Comparison of ENCODE assay signal across 18 cellular contexts in genomic region chr22:33329398-33329797, GRCh38.
DNase-seq lines count a peak whose midpoint lies in the region; ATAC-seq, FAIRE-seq and TF ChIP-seq lines count a peak whose summit lies in the region.
"Had no signal": no experiment of that assay in that cellular context is flagged by ENCODE, and none has a peak within 500 bp of the region (broad histone marks: within the 10 kb centered on the region; RNA-seq: fewer than 3 reads in every experiment).

No MANE protein-coding gene starts in this region.

- no peak overlapping the region for H3K27ac Mint-ChIP-seq in activated CD4-positive, alpha-beta T cell treated with anti-CD3 and anti-CD28 coated beads, Interleukin-2, amount 10 ng/mL, durations not matched to agents 7 days and 5 days

- no peak overlapping the region for H3K4me3 Mint-ChIP-seq in activated CD4-positive, alpha-beta T cell treated with anti-CD3 and anti-CD28 coated beads, Interleukin-2, amount 10 ng/mL, durations not matched to agents 7 days and 5 days

- in situ Hi-C loops in transverse colon (cut with MboI; ENCODE audit: low pct_ligation_motif_present in 1 of 4, low pct_unique_long_range_greater_than_20kb in 1 of 4, low sequenced_read_pairs in 3 of 4), result no loop called here

- no peaks in the 10 kb centered on the region for H3K36me3 ChIP-seq in hepatocyte (replicated peaks; ENCODE audit: insufficient read depth, low read depth)
- H3K36me3 ChIP-seq in transverse colon, result no peaks in the 10 kb centered on the region

- peak overlapping the region; percentile 15 for H3K4me2 ChIP-seq in hepatocyte

- H3K9me3 ChIP-seq in hepatocyte (ENCODE audit: low read depth), result no peaks in the 10 kb centered on the region
- H3K9me3 ChIP-seq in transverse colon, result no peaks in the 10 kb centered on the region

- H2AFZ ChIP-seq in hepatocyte, result no peak overlapping the region

- TF ChIP-seq POLR2A in transverse colon (IDR thresholded peaks at IDR 0.05), result no peak

- intact Hi-C loops in transverse colon (cut with DNase I; ENCODE audit: low total_unique reads), result no loop called here

- no peaks in the 10 kb centered on the region for H3K4me1 Mint-ChIP-seq in activated CD4-positive, alpha-beta T cell treated with anti-CD3 and anti-CD28 coated beads, Interleukin-2, amount 10 ng/mL, durations not matched to agents 7 days and 5 days

- ATAC-seq in HG03159 (IDR thresholded peaks at IDR 0.05; ENCODE audit: unreplicated experiment) (no peak), HG03045 (IDR thresholded peaks at IDR 0.05; ENCODE audit: unreplicated experiment) (no peak), GM21737 (IDR thresholded peaks at IDR 0.05; ENCODE audit: unreplicated experiment) (no peak)
- ATAC-seq: PC-3 had no signal

- no peaks in the 10 kb centered on the region for H3K27me3 ChIP-seq in hepatocyte
- no peaks in the 10 kb centered on the region for H3K27me3 ChIP-seq in transverse colon
- H3K27me3 ChIP-seq: BLaER1 treated with 17β-estradiol and CSF1 and Interleukin-3, amounts not matched to agents 10 nM and 100 nM had no signal

- no peaks in the 10 kb centered on the region for H3K36me3 Mint-ChIP-seq in activated CD4-positive, alpha-beta T cell treated with anti-CD3 and anti-CD28 coated beads, Interleukin-2, amount 10 ng/mL, durations not matched to agents 7 days and 5 days (ENCODE audit: low read depth)

- H3K4me1 ChIP-seq in hepatocyte (ENCODE audit: insufficient read depth) (peaks cover 16% of the 10 kb centered on the region), transverse colon (peaks cover 0 to 37% (median 18%) of the 10 kb centered on the region in 4 donors)

- POLR2A ChIA-PET in activated CD4-positive, alpha-beta T cell treated with anti-CD3 and anti-CD28 coated beads, Interleukin-2, amount 10 ng/mL, durations not matched to agents 7 days and 5 days (lab: Charles Lee), result no interaction called here

- 48% methylated on average over 3 of the region's 3 CpGs for whole genome bisulfite sequencing in hepatocyte (ENCODE audit: low lambda C conversion rate, missing lambda C conversion rate)
- 24 to 28% methylated on average over 3 of the region's 3 CpGs for WGBS in transverse colon (ENCODE audit: low coverage in 1 of 2), 2 donors

- no peaks in the 10 kb centered on the region for H4K20me1 ChIP-seq in hepatocyte (ENCODE audit: insufficient read depth, poor library complexity, severe bottlenecking)

- TF ChIP-seq CTCF in hepatocyte (IDR thresholded peaks at IDR 0.05; ENCODE audit: poor library complexity), result no peak
- no peak for TF ChIP-seq CTCF in transverse colon (IDR thresholded peaks at IDR 0.05)

- H3K9me3 Mint-ChIP-seq in activated CD4-positive, alpha-beta T cell treated with anti-CD3 and anti-CD28 coated beads, Interleukin-2, amount 10 ng/mL, durations not matched to agents 7 days and 5 days, result peaks cover 3% of the 10 kb centered on the region

- no peaks in the 10 kb centered on the region for H3K79me2 ChIP-seq in hepatocyte

- H3K4me3 ChIP-seq in hepatocyte (no peak overlapping the region), transverse colon (no peak overlapping the region)
- H3K4me3 ChIP-seq: BLaER1 treated with 17β-estradiol and CSF1 and Interleukin-3, amounts not matched to agents 10 nM and 100 nM; SK-N-MC had no signal

- no peaks in the 10 kb centered on the region for H3K27me3 Mint-ChIP-seq in activated CD4-positive, alpha-beta T cell treated with anti-CD3 and anti-CD28 coated beads, Interleukin-2, amount 10 ng/mL, durations not matched to agents 7 days and 5 days

- CTCF ChIA-PET in activated CD4-positive, alpha-beta T cell treated with anti-CD3 and anti-CD28 coated beads, Interleukin-2, amount 10 ng/mL, durations not matched to agents 7 days and 5 days (lab: Charles Lee), result no interaction called here

- H3K27ac ChIP-seq in hepatocyte (peak overlapping the region; percentile 37), transverse colon (peak overlapping the region; percentile 27 to 71 (median 66))
- H3K27ac ChIP-seq: BLaER1 treated with 17β-estradiol and CSF1 and Interleukin-3, amounts not matched to agents 10 nM and 100 nM; SK-N-MC had no signal

- peak; percentile 33 for FAIRE-seq in GM19239 (lab: Jason Lieb, UNC)

- no peaks in the 10 kb centered on the region for H3K9me2 ChIP-seq in hepatocyte (replicated peaks; ENCODE audit: insufficient read depth)

- TF ChIP-seq EP300 in transverse colon (IDR thresholded peaks at IDR 0.05; ENCODE audit: low read depth), result no peak

- DNase-seq in GM19239 (ENCODE audit: insufficient read length, low spot score) (no peak), hepatocyte (ENCODE audit: low spot score) (peak; percentile 30), mucosa of gallbladder (ENCODE audit: low spot score) (peak; percentile 33), transverse colon (peak; percentile 44)
- no peak for DNase-seq in activated CD4-positive, alpha-beta T cell treated with anti-CD3 and anti-CD28 coated beads, Interleukin-2, amount 10 ng/mL, durations not matched to agents 7 days and 5 days
- DNase-seq: DMS153, H7, MV-4-11, NCI-H1436, NCI-H2081 treated with DMSO at 0.1 percent for 48 hours, NCI-H2227 treated with DMSO at 0.1 percent for 48 hours, NCI-H69, PC-3 had no signal

Comparison
In these comparisons a context has a peak if more than half of its experiments do, and no peak if none do; other contexts are left out.
1. DNase-seq: peak in hepatocyte (single experiment), mucosa of gallbladder (single experiment) and transverse colon (single experiment); none in GM19239 (single experiment) and activated CD4-positive, alpha-beta T cell treated with anti-CD3 and anti-CD28 coated beads, Interleukin-2, amount 10 ng/mL, durations not matched to agents 7 days and 5 days (single experiment).